1 cellular context compared by ENCODE assay signal in the genomic region with DNA sequence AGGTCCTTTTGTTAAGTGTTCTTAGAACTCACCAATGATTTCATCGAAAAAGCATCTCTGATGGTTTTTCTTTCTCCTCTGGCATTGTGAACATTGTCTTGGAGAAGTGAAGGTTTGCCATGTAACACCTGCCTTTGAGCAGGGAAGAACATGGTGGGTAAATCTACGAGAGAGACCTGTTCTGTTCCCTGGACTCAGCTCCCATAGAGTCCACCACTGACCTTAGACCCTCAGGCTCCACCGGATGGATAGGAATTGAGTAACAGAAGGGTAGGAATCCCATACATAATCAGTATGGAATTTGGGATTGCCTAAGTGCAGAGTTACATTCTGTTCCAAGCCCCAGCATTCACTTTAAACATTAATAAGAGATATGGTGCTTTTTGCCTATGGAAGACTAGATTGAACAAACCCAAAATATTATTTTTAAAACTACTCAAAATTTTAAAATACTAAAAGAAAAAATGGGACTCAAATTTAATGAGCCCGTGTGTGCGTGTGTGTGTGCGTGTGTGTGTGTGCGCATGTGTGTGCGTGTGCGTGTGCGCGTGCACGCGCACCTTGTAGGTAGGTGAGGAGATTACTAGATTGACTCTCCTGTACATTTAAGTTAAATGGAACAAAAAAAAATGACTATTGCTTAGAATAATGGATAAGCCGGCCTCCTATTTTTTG.
TF ChIP-seq lines count a peak whose summit lies in the region.

No MANE protein-coding gene starts in this region.

TF ChIP-seq in HepG2, 621 proteins besides CTCF, POLR2A, EP300 and RAD21 (continued from another document and continues in another):
- TF ChIP-seq, protein P1, sequence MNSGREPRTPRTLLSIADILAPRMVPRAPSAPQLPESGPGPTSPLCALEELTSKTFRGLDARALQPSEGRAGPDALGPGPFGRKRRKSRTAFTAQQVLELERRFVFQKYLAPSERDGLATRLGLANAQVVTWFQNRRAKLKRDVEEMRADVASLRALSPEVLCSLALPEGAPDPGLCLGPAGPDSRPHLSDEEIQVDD (CRISPR knock-in tag; IDR thresholded peaks at IDR 0.05; ENCODE audit: borderline replicate concordance) = no peak
- peak; percentile 89 for TF ChIP-seq HNF4A (CRISPR knock-in tag; IDR thresholded peaks at IDR 0.05)
- TF ChIP-seq SOX13 (IDR thresholded peaks at IDR 0.05) = no peak
- peak in 1 of 2 experiments; percentile 72; a peak in 2 of 4 replicates for TF ChIP-seq SOX13 (CRISPR knock-in tag; conservative IDR thresholded peaks at IDR 0.05 in 1 of 2, IDR thresholded peaks at IDR 0.05 in 1 of 2)
- TF ChIP-seq ZNF563 (CRISPR knock-in tag; IDR thresholded peaks at IDR 0.05) = no peak
- peak; percentile 56; the same call in 1 of the 2 replicates for TF ChIP-seq FOXO1 (CRISPR knock-in tag; IDR thresholded peaks at IDR 0.05)
- no peak for TF ChIP-seq IKZF1 (IDR thresholded peaks at IDR 0.05)
- peak; percentile 65; the same call in 1 of the 2 replicates for TF ChIP-seq SOX5 (CRISPR knock-in tag; IDR thresholded peaks at IDR 0.05; ENCODE audit: borderline replicate concordance)
- TF ChIP-seq ZNF674 (CRISPR knock-in tag; IDR thresholded peaks at IDR 0.05; ENCODE audit: low read depth) = no peak
- TF ChIP-seq ZNF724P (CRISPR knock-in tag; IDR thresholded peaks at IDR 0.05; ENCODE audit: borderline replicate concordance) = 0 out of 2 replicates have a peak, but pooled peaks have one; percentile 61
- TF ChIP-seq DNMT3B (CRISPR knock-in tag; conservative IDR thresholded peaks at IDR 0.05) = no peak
- TF ChIP-seq ZNF597 (CRISPR knock-in tag; IDR thresholded peaks at IDR 0.05) = no peak
- peak; percentile 87 for TF ChIP-seq ZNF331 (CRISPR knock-in tag; IDR thresholded peaks at IDR 0.05)
- peak; percentile 85 for TF ChIP-seq NR2F6 (IDR thresholded peaks at IDR 0.05)
- peak; percentile 92 for TF ChIP-seq NR2F6 (CRISPR knock-in tag; IDR thresholded peaks at IDR 0.05)
- no peak for TF ChIP-seq ARNT2 (CRISPR knock-in tag; IDR thresholded peaks at IDR 0.05; ENCODE audit: low read depth)
- TF ChIP-seq ASH2L (IDR thresholded peaks at IDR 0.05; ENCODE audit: insufficient read length, low read depth, low read length) = peak; percentile 82
- no peak for TF ChIP-seq ZNF160 (CRISPR knock-in tag; IDR thresholded peaks at IDR 0.05)
- TF ChIP-seq YEATS4 (CRISPR knock-in tag; IDR thresholded peaks at IDR 0.05; ENCODE audit: borderline replicate concordance) = peak; percentile 42; the same call in 1 of the 2 replicates
- peak; percentile 97; the same call in 1 of the 2 replicates for TF ChIP-seq ZBTB20 (CRISPR knock-in tag; IDR thresholded peaks at IDR 0.05; ENCODE audit: borderline replicate concordance, low read depth)
- peak; percentile 95 for TF ChIP-seq ETV5 (CRISPR knock-in tag; IDR thresholded peaks at IDR 0.05; ENCODE audit: borderline replicate concordance)
- TF ChIP-seq ZMYM4 (CRISPR knock-in tag; IDR thresholded peaks at IDR 0.05) = peak; percentile 69
- peak; percentile 88 for TF ChIP-seq PAXIP1 (CRISPR knock-in tag; conservative IDR thresholded peaks at IDR 0.05)
- TF ChIP-seq MAFG (CRISPR knock-in tag; IDR thresholded peaks at IDR 0.05) = no peak
- TF ChIP-seq KLF12 (CRISPR knock-in tag; IDR thresholded peaks at IDR 0.05; ENCODE audit: borderline replicate concordance) = no peak
- TF ChIP-seq, protein P2, sequence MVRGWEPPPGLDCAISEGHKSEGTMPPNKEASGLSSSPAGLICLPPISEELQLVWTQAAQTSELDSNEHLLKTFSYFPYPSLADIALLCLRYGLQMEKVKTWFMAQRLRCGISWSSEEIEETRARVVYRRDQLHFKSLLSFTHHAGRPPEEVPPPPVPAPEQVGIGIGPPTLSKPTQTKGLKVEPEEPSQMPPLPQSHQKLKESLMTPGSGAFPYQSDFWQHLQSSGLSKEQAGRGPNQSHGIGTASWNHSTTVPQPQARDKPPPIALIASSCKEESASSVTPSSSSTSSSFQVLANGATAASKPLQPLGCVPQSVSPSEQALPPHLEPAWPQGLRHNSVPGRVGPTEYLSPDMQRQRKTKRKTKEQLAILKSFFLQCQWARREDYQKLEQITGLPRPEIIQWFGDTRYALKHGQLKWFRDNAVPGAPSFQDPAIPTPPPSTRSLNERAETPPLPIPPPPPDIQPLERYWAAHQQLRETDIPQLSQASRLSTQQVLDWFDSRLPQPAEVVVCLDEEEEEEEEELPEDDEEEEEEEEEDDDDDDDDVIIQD (CRISPR knock-in tag; IDR thresholded peaks at IDR 0.05; ENCODE audit: low read depth) = peak; percentile 95
- no peak for TF ChIP-seq KAT7 (CRISPR knock-in tag; IDR thresholded peaks at IDR 0.05; ENCODE audit: borderline replicate concordance)
- peak; percentile 25; the same call in 1 of the 2 replicates for TF ChIP-seq ZBED4 (CRISPR knock-in tag; IDR thresholded peaks at IDR 0.05; ENCODE audit: borderline replicate concordance)
- peak; percentile 89 for TF ChIP-seq ZNF644 (CRISPR knock-in tag; IDR thresholded peaks at IDR 0.05; ENCODE audit: low read depth)
- TF ChIP-seq NFKBIZ (CRISPR knock-in tag; IDR thresholded peaks at IDR 0.05) = 0 out of 2 replicates have a peak, but pooled peaks have one; percentile 47
- no peak for TF ChIP-seq ZNF207 (IDR thresholded peaks at IDR 0.05; ENCODE audit: borderline replicate concordance)
- no peak for TF ChIP-seq DMAP1 (CRISPR knock-in tag; IDR thresholded peaks at IDR 0.05)
- no peak for TF ChIP-seq NFYB (CRISPR knock-in tag; IDR thresholded peaks at IDR 0.05)
- 0 out of 2 replicates have a peak, but pooled peaks have one; percentile 32 for TF ChIP-seq KDM6A (CRISPR knock-in tag; IDR thresholded peaks at IDR 0.05; ENCODE audit: low read depth)
- TF ChIP-seq THAP11 (CRISPR knock-in tag; IDR thresholded peaks at IDR 0.05) = 0 out of 2 replicates have a peak, but pooled peaks have one; percentile 14
- TF ChIP-seq ZBTB7B (CRISPR knock-in tag; IDR thresholded peaks at IDR 0.05) = peak; percentile 74; the same call in 1 of the 2 replicates
- TF ChIP-seq ZNF784 (CRISPR knock-in tag; IDR thresholded peaks at IDR 0.05; ENCODE audit: borderline replicate concordance) = peak; percentile 63; the same call in 1 of the 2 replicates
- peak; percentile 58 for TF ChIP-seq ZEB1 (IDR thresholded peaks at IDR 0.05; ENCODE audit: insufficient replicate concordance, low read depth)
- peak; percentile 64; the same call in 1 of the 2 replicates for TF ChIP-seq FOXK1 (CRISPR knock-in tag; IDR thresholded peaks at IDR 0.05; ENCODE audit: borderline replicate concordance, low read depth)
- no peak for TF ChIP-seq TEAD2 (CRISPR knock-in tag; IDR thresholded peaks at IDR 0.05)
- TF ChIP-seq LCORL (IDR thresholded peaks at IDR 0.05) = no peak
- TF ChIP-seq LCORL (CRISPR knock-in tag; IDR thresholded peaks at IDR 0.05) = peak; percentile 89
- TF ChIP-seq, protein P3, sequence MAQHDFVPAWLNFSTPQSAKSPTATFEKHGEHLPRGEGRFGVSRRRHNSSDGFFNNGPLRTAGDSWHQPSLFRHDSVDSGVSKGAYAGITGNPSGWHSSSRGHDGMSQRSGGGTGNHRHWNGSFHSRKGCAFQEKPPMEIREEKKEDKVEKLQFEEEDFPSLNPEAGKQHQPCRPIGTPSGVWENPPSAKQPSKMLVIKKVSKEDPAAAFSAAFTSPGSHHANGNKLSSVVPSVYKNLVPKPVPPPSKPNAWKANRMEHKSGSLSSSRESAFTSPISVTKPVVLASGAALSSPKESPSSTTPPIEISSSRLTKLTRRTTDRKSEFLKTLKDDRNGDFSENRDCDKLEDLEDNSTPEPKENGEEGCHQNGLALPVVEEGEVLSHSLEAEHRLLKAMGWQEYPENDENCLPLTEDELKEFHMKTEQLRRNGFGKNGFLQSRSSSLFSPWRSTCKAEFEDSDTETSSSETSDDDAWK (CRISPR knock-in tag; IDR thresholded peaks at IDR 0.05) = no peak
- TF ChIP-seq XRCC5 (optimal IDR thresholded peaks at IDR 0.05; ENCODE audit: low read length) = no peak
- TF ChIP-seq ATF1 (CRISPR knock-in tag; IDR thresholded peaks at IDR 0.05) = no peak
- no peak for TF ChIP-seq LRRFIP1 (CRISPR knock-in tag; conservative IDR thresholded peaks at IDR 0.05)
- TF ChIP-seq JARID2 (CRISPR knock-in tag; IDR thresholded peaks at IDR 0.05; ENCODE audit: insufficient replicate concordance) = no peak
- TF ChIP-seq FOXA3 (CRISPR knock-in tag; IDR thresholded peaks at IDR 0.05) = peak; percentile 70
- 0 out of 2 replicates have a peak, but pooled peaks have one; percentile 54 for TF ChIP-seq NFIC (IDR thresholded peaks at IDR 0.05; ENCODE audit: low read length)
- no peak for TF ChIP-seq MZF1 (CRISPR knock-in tag; IDR thresholded peaks at IDR 0.05; ENCODE audit: borderline replicate concordance)
- peak; percentile 76; the same call in 1 of the 2 replicates for TF ChIP-seq NCOR1 (IDR thresholded peaks at IDR 0.05; ENCODE audit: borderline replicate concordance, low read length)
- peak; percentile 78 for TF ChIP-seq RARA (CRISPR knock-in tag; IDR thresholded peaks at IDR 0.05)
- TF ChIP-seq ZC3H13 (CRISPR knock-in tag; IDR thresholded peaks at IDR 0.05) = no peak
- peak; percentile 65 for TF ChIP-seq NR2F2 (IDR thresholded peaks at IDR 0.05; ENCODE audit: borderline replicate concordance, low read depth)
